ENCODE assay signal across 9 cellular contexts in the genomic region with DNA sequence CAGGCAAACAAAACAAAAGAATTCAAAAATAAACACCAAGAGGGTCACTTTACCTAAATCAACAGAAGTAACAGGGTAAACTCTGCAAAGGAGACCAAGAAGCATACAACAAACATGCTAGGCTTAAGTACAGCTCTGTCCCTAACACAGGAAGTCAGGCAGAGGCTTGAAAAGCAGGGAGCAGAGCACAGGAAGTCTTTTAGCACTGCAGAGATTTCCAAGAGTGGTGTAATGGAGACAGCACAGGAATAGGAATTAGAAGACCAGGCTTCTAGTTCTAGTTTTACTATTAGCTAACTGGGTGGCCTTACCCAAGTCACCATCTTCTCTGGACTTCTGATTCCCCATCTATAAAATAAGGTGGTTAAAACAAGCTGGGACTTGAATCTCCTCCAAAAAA. TPM values are rescaled to one million over a fixed set of nuclear protein-coding genes. Genes with fewer than 3 reads are reported as not detected.
DNase-seq lines count a peak whose midpoint lies in the region; ATAC-seq and TF ChIP-seq lines count a peak whose summit lies in the region.
"Had no signal": no experiment of that assay in that cellular context is flagged by ENCODE, and none has a peak within 500 bp of the region (broad histone marks: within the 10 kb centered on the region; RNA-seq: fewer than 3 reads in every experiment).

No MANE protein-coding gene starts in this region.

- H3K4me1 ChIP-seq in endodermal cell (ENCODE audit: control insufficient read depth, insufficient read depth, low read length) = peaks cover 8% of the 10 kb centered on the region
- peaks cover 35% of the 10 kb centered on the region for H3K4me1 ChIP-seq in neural progenitor cell

- no peaks in the 10 kb centered on the region for H3K36me3 Mint-ChIP-seq in CD4-positive, alpha-beta T cell (ENCODE audit: low read depth)
- H3K36me3 Mint-ChIP-seq in endodermal cell (ENCODE audit: low read depth) (peaks cover 15% of the 10 kb centered on the region), neural progenitor cell (peaks cover 11% of the 10 kb centered on the region)

- H3K27ac ChIP-seq in CD4-positive, alpha-beta T cell (ENCODE audit: low read depth, low read length) = no peak overlapping the region
- no peak overlapping the region for H3K27ac ChIP-seq in endodermal cell (ENCODE audit: low read depth, low read length)
- no peak overlapping the region for H3K27ac ChIP-seq in neural progenitor cell

- POLR2A ChIA-PET in CD4-positive, alpha-beta T cell (lab: Charles Lee) = interaction anchor here (1.1 to 1.5 kb wide), 2 partner anchors 378 to 697 kb away, joined by 4 read pairs; a partner anchor contains a TSS

- H3K4me3 Mint-ChIP-seq in CD4-positive, alpha-beta T cell = peak overlapping the region; percentile 87
- H3K4me3 Mint-ChIP-seq in endodermal cell (peak overlapping the region; percentile 83), neural progenitor cell (peak overlapping the region; percentile 96)

- H3K4me1 Mint-ChIP-seq in CD4-positive, alpha-beta T cell (ENCODE audit: low read depth) = peaks cover 35% of the 10 kb centered on the region
- H3K4me1 Mint-ChIP-seq in endodermal cell (peaks cover 57% of the 10 kb centered on the region), neural progenitor cell (peaks cover 49% of the 10 kb centered on the region)

- H3K9ac ChIP-seq in endodermal cell (ENCODE audit: extremely low read depth, low read length, poor library complexity, severe bottlenecking) (peak overlapping the region; percentile 24), neural progenitor cell (peak overlapping the region; percentile 58)

- H3K27ac Mint-ChIP-seq in CD4-positive, alpha-beta T cell = no peak overlapping the region
- H3K27ac Mint-ChIP-seq in endodermal cell = peak overlapping the region; percentile 57
- peak overlapping the region; percentile 92 for H3K27ac Mint-ChIP-seq in neural progenitor cell

- intact Hi-C loops in CD4-positive, alpha-beta T cell (cut with DNase I, micrococcal nuclease) = loop anchor here in 1 of 2 experiments (2.0 kb wide), 1 partner anchor 40 kb away; no protein-coding TSS in a partner anchor

- H3K27me3 Mint-ChIP-seq in CD4-positive, alpha-beta T cell = no peaks in the 10 kb centered on the region
- H3K27me3 Mint-ChIP-seq in endodermal cell (ENCODE audit: insufficient read depth) = no peaks in the 10 kb centered on the region
- no peaks in the 10 kb centered on the region for H3K27me3 Mint-ChIP-seq in neural progenitor cell (ENCODE audit: insufficient read depth, low read depth)

- TF ChIP-seq CTCF in CD4-positive, alpha-beta T cell (IDR thresholded peaks at IDR 0.05) = no peak
- TF ChIP-seq CTCF in endodermal cell (conservative IDR thresholded peaks at IDR 0.05) (no peak), neural progenitor cell (IDR thresholded peaks at IDR 0.05) (no peak)

- no peak for DNase-seq in CD4-positive, alpha-beta T cell
- DNase-seq in M059J (ENCODE audit: low read depth) (peak; percentile 39), endodermal cell (no peak), neural progenitor cell (ENCODE audit: low spot score) (no peak)
- no peak for DNase-seq in stimulated activated naive CD8-positive, alpha-beta T cell treated with anti-CD3 and anti-CD28 coated beads, Interleukin-15, Interleukin-2, amounts not matched to agents 100 U/mL and 50 U/mL, for 24 hours
- no peak for DNase-seq in activated effector memory CD4-positive, alpha-beta T cell treated with anti-CD3 and anti-CD28 coated beads, Interleukin-2, amount 50 U/mL, for 16 hours
- DNase-seq in stimulated activated CD4-positive, alpha-beta T cell treated with anti-CD3 and anti-CD28 coated beads, Interleukin-4, amount 100 ng/mL, for 24 hours = no peak

- CTCF ChIA-PET in CD4-positive, alpha-beta T cell (lab: Charles Lee) = interaction anchor here (0.6 kb wide), 1 partner anchor 119 kb away, joined by 3 read pairs; no protein-coding TSS in a partner anchor

- H4K20me1 ChIP-seq in neural progenitor cell (ENCODE audit: low read depth) = peaks cover 54% of the 10 kb centered on the region

- H3K79me2 ChIP-seq in neural progenitor cell (ENCODE audit: low read depth) = peaks cover 62% of the 10 kb centered on the region

- H3K4me3 ChIP-seq in endodermal cell (ENCODE audit: low read length) (peak overlapping the region; percentile 99), neural progenitor cell (peak overlapping the region; percentile 72)

- H3K36me3 ChIP-seq in endodermal cell (ENCODE audit: control insufficient read depth, insufficient read depth, low read length) (peaks cover 10% of the 10 kb centered on the region), neural progenitor cell (no peaks in the 10 kb centered on the region)

- H3K9me3 Mint-ChIP-seq in CD4-positive, alpha-beta T cell = no peaks in the 10 kb centered on the region
- H3K9me3 Mint-ChIP-seq in endodermal cell (no peaks in the 10 kb centered on the region), neural progenitor cell (peaks cover 2% of the 10 kb centered on the region)
- H3K9me3 Mint-ChIP-seq: stimulated activated naive CD8-positive, alpha-beta T cell treated with anti-CD3 and anti-CD28 coated beads, Interleukin-15, Interleukin-2, amounts not matched to agents 100 ng/mL and 50 ng/mL, for 24 hours had no signal

- H3K27me3 ChIP-seq in CD4-positive, alpha-beta T cell (ENCODE audit: control insufficient read depth, insufficient read depth, low read length) = no peaks in the 10 kb centered on the region
- H3K27me3 ChIP-seq in endodermal cell (ENCODE audit: control insufficient read depth, insufficient read depth, low read length, poor library complexity, severe bottlenecking) (no peaks in the 10 kb centered on the region), neural progenitor cell (no peaks in the 10 kb centered on the region)

- ATAC-seq in CD4-positive, alpha-beta T cell (ENCODE audit: poor library complexity) = no peak
- ATAC-seq in stimulated activated naive CD8-positive, alpha-beta T cell treated with anti-CD3 and anti-CD28 coated beads, Interleukin-15, Interleukin-2, amounts not matched to agents 100 U/mL and 50 U/mL, for 24 hours = no peak
- no peak for ATAC-seq in GM21381 (IDR thresholded peaks at IDR 0.05; ENCODE audit: unreplicated experiment)

- peaks cover 26% of the 10 kb centered on the region for H3F3A ChIP-seq in neural progenitor cell (ENCODE audit: low read depth)

- H2AFZ ChIP-seq in neural progenitor cell (replicated peaks) = no peak overlapping the region

- peak overlapping the region; percentile 98 for H3K4me2 ChIP-seq in neural progenitor cell

- H3K9me3 ChIP-seq in CD4-positive, alpha-beta T cell (ENCODE audit: control insufficient read depth, low read length) = no peaks in the 10 kb centered on the region
- no peaks in the 10 kb centered on the region for H3K9me3 ChIP-seq in endodermal cell (ENCODE audit: control insufficient read depth, low read length)
- H3K9me3 ChIP-seq in neural progenitor cell (ENCODE audit: low read depth) = no peaks in the 10 kb centered on the region

RNA-seq across cellular contexts. Expression of a gene that starts 1.9 kb away (rescaled TPM):
- total RNA-seq in CD4-positive, alpha-beta T cell = 1 to 10 TPM; 1.9 to 2.4 TPM
- 59.6 and 78.5 TPM in 2 replicates for total RNA-seq in M059J (2014; rRNA removed; shearing (Covaris generic))
- 100 to 1,000 TPM; 104 to 120 TPM for total RNA-seq in endodermal cell
- 137 TPM for polyA plus RNA-seq in endodermal cell (2013, experiment 1 of 2)
- 135 TPM for polyA plus RNA-seq in endodermal cell (2013, experiment 2 of 2)
- 163 and 206 TPM in 2 replicates for total RNA-seq in neural progenitor cell (ENCODE audit: low replicate concordance)

Comparison
In these comparisons a context has a peak if more than half of its experiments do, and no peak if none do; other contexts are left out.
1. RNA of a gene that starts 1.9 kb away (total RNA-seq): 163 to 206 TPM in neural progenitor cell, 104 to 120 TPM in endodermal cell and 59.6 to 78.5 TPM in M059J; 1.9 to 2.4 TPM in CD4-positive, alpha-beta T cell; every median in the first group is over 10 times any median in the second.
2. Peak in every context shown above with its lines, with median percentiles within 50 percentile points of each other: H3K4me3 Mint-ChIP-seq.